ENCODE assay signal across 8 cellular contexts in the genomic region with DNA sequence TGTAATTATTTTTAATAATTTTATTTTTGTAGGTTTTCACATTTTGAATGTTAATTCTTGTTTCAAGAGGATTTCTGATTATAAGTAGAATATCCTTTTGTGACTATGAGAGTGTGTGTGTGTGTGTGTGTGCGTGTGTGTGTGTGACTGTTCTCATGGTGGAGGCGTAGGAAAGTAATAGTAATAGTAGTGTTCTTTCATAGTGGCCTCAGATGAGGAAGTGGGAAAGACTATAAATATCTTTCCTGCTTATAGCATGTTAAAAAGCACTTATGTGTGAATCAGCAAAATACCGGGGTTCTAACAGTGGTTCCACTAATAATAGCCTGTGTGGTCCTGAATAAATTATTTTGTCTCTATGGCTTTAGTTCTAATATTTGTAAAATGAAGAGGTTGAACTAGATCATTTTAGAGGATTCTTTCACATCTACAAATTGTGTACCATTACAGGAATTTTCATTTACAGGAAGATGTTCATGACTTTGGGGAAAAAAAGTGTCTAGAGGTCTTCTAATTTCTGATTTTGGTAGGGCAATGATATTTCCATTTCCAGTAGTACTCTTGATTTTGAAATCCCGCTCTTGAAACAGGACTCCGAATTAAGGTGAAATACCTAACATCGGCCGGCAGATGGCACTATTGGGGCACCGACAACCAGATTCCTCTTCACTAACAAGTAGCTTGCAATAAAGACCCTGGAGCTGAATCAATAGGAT. TPM values are rescaled to one million over a fixed set of nuclear protein-coding genes. Genes with fewer than 3 reads are reported as not detected.
DNase-seq lines count a peak whose midpoint lies in the region; ATAC-seq lines count a peak whose summit lies in the region.

No MANE protein-coding gene starts in this region.

- DNase-seq in Daoy (ENCODE audit: low read depth) = peak; percentile 72
- DNase-seq in HuH-7 (ENCODE audit: low spot score) = peak; percentile 52
- peak; percentile 38 for DNase-seq in SIG-M5 (lab: John Stamatoyannopoulos, UW)
- DNase-seq in activated gamma-delta T cell treated with anti-CD3 and anti-CD28 coated beads, Interleukin-2, amount 50 U/mL, for 16 hours (ENCODE audit: low read depth) = peak; percentile 38
- peak; percentile 73 for DNase-seq in globus pallidus (ENCODE audit: low spot score)
- DNase-seq in pulmonary artery endothelial cell (ENCODE audit: low read depth, low spot score) = peak; percentile 58
- no peak for DNase-seq in cortex of kidney (lab: John Stamatoyannopoulos, UW)

- peak; percentile 87 for ATAC-seq in GM21528 (IDR thresholded peaks at IDR 0.05; ENCODE audit: low FRiP score, unreplicated experiment)

RNA-seq across cellular contexts. Expression of a gene that starts 29.9 kb away (rescaled TPM):
- not detected in 2 replicates for total RNA-seq in Daoy (2014; rRNA removed; shearing (Covaris generic))
- total RNA-seq in pulmonary artery endothelial cell = not detected in 2 replicates

RNA-seq across cellular contexts. Expression of a gene that starts 44.2 kb away (rescaled TPM):
- total RNA-seq in Daoy (2014; rRNA removed; shearing (Covaris generic)) = 7.5 and 10.5 TPM in 2 replicates
- total RNA-seq in pulmonary artery endothelial cell = 11.5 and 14.7 TPM in 2 replicates

RNA-seq across cellular contexts. Expression of a gene that starts 44.5 kb away (rescaled TPM):
- total RNA-seq in Daoy (2014; rRNA removed; shearing (Covaris generic)) = not detected in 2 replicates
- not detected in 2 replicates for total RNA-seq in pulmonary artery endothelial cell

RNA-seq across cellular contexts. Expression of a gene that starts 48.3 kb away (rescaled TPM):
- total RNA-seq in Daoy (2014; rRNA removed; shearing (Covaris generic)) = not detected in 2 replicates
- not detected in 2 replicates for total RNA-seq in pulmonary artery endothelial cell

RNA-seq across cellular contexts. Expression of a gene that starts 58.3 kb away (rescaled TPM):
- total RNA-seq in Daoy (2014; rRNA removed; shearing (Covaris generic)) = not detected in 2 replicates
- total RNA-seq in pulmonary artery endothelial cell = 0.11 TPM in 1 of 2 replicates, not detected in the other
